1 cellular context compared by ENCODE assay signal in genomic region chr12:4383304-4383865, GRCh38.
TF ChIP-seq lines count a peak whose summit lies in the region.

No MANE protein-coding gene starts in this region.

TF ChIP-seq in K562, 482 proteins besides CTCF, POLR2A, EP300 and RAD21 (continued from another document):
- no peak for TF ChIP-seq RERE (CRISPR knock-in tag; IDR thresholded peaks at IDR 0.05; ENCODE audit: borderline replicate concordance)
- no peak for TF ChIP-seq SMAD4 (CRISPR knock-in tag; conservative IDR thresholded peaks at IDR 0.05)
- no peak for TF ChIP-seq COPS2 (conservative IDR thresholded peaks at IDR 0.05)
- TF ChIP-seq, protein P1, sequence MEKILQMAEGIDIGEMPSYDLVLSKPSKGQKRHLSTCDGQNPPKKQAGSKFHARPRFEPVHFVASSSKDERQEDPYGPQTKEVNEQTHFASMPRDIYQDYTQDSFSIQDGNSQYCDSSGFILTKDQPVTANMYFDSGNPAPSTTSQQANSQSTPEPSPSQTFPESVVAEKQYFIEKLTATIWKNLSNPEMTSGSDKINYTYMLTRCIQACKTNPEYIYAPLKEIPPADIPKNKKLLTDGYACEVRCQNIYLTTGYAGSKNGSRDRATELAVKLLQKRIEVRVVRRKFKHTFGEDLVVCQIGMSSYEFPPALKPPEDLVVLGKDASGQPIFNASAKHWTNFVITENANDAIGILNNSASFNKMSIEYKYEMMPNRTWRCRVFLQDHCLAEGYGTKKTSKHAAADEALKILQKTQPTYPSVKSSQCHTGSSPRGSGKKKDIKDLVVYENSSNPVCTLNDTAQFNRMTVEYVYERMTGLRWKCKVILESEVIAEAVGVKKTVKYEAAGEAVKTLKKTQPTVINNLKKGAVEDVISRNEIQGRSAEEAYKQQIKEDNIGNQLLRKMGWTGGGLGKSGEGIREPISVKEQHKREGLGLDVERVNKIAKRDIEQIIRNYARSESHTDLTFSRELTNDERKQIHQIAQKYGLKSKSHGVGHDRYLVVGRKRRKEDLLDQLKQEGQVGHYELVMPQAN (IDR thresholded peaks at IDR 0.05; ENCODE audit: borderline replicate concordance), result no peak
- no peak for TF ChIP-seq FOXA3 (CRISPR knock-in tag; conservative IDR thresholded peaks at IDR 0.05 in 1 of 2, IDR thresholded peaks at IDR 0.05 in 1 of 2)
- no peak for TF ChIP-seq U2AF1 (optimal IDR thresholded peaks at IDR 0.05; ENCODE audit: low read depth, low read length)
- TF ChIP-seq XRCC3 (IDR thresholded peaks at IDR 0.05), result no peak
- no peak for TF ChIP-seq RBBP5 (IDR thresholded peaks at IDR 0.05; ENCODE audit: borderline replicate concordance, insufficient read depth, low read length, poor library complexity, severe bottlenecking)
- TF ChIP-seq ZBTB1 (CRISPR knock-in tag; IDR thresholded peaks at IDR 0.05; ENCODE audit: borderline replicate concordance, low read depth), result no peak
- no peak for TF ChIP-seq ZNF507 (tag; conservative IDR thresholded peaks at IDR 0.05)
- TF ChIP-seq, protein P2, sequence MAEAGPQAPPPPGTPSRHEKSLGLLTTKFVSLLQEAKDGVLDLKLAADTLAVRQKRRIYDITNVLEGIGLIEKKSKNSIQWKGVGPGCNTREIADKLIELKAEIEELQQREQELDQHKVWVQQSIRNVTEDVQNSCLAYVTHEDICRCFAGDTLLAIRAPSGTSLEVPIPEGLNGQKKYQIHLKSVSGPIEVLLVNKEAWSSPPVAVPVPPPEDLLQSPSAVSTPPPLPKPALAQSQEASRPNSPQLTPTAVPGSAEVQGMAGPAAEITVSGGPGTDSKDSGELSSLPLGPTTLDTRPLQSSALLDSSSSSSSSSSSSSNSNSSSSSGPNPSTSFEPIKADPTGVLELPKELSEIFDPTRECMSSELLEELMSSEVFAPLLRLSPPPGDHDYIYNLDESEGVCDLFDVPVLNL (CRISPR knock-in tag; IDR thresholded peaks at IDR 0.05; ENCODE audit: low read depth), result no peak
- no peak for TF ChIP-seq FIP1L1 (IDR thresholded peaks at IDR 0.05; ENCODE audit: low read depth, low read length, poor library complexity, severe bottlenecking)
- no peak for TF ChIP-seq MCM7 (IDR thresholded peaks at IDR 0.05)
- peak; percentile 50 for TF ChIP-seq DEAF1 (CRISPR knock-in tag; IDR thresholded peaks at IDR 0.05)
- TF ChIP-seq SP2 (IDR thresholded peaks at IDR 0.05; ENCODE audit: extremely low read depth, low read depth, low read length, poor library complexity, severe bottlenecking), result no peak
- no peak for TF ChIP-seq ARHGAP35 (IDR thresholded peaks at IDR 0.05; ENCODE audit: partially characterized antibody)
- TF ChIP-seq, protein P3, sequence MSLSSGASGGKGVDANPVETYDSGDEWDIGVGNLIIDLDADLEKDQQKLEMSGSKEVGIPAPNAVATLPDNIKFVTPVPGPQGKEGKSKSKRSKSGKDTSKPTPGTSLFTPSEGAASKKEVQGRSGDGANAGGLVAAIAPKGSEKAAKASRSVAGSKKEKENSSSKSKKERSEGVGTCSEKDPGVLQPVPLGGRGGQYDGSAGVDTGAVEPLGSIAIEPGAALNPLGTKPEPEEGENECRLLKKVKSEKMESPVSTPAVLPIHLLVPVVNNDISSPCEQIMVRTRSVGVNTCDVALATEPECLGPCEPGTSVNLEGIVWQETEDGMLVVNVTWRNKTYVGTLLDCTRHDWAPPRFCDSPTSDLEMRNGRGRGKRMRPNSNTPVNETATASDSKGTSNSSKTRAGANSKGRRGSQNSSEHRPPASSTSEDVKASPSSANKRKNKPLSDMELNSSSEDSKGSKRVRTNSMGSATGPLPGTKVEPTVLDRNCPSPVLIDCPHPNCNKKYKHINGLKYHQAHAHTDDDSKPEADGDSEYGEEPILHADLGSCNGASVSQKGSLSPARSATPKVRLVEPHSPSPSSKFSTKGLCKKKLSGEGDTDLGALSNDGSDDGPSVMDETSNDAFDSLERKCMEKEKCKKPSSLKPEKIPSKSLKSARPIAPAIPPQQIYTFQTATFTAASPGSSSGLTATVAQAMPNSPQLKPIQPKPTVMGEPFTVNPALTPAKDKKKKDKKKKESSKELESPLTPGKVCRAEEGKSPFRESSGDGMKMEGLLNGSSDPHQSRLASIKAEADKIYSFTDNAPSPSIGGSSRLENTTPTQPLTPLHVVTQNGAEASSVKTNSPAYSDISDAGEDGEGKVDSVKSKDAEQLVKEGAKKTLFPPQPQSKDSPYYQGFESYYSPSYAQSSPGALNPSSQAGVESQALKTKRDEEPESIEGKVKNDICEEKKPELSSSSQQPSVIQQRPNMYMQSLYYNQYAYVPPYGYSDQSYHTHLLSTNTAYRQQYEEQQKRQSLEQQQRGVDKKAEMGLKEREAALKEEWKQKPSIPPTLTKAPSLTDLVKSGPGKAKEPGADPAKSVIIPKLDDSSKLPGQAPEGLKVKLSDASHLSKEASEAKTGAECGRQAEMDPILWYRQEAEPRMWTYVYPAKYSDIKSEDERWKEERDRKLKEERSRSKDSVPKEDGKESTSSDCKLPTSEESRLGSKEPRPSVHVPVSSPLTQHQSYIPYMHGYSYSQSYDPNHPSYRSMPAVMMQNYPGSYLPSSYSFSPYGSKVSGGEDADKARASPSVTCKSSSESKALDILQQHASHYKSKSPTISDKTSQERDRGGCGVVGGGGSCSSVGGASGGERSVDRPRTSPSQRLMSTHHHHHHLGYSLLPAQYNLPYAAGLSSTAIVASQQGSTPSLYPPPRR (CRISPR knock-in tag; IDR thresholded peaks at IDR 0.05; ENCODE audit: borderline replicate concordance), result no peak
- no peak for TF ChIP-seq ZNF282 (CRISPR knock-in tag; IDR thresholded peaks at IDR 0.05)
- no peak for TF ChIP-seq SIN3B (IDR thresholded peaks at IDR 0.05; ENCODE audit: low read depth)
- TF ChIP-seq, protein P4, sequence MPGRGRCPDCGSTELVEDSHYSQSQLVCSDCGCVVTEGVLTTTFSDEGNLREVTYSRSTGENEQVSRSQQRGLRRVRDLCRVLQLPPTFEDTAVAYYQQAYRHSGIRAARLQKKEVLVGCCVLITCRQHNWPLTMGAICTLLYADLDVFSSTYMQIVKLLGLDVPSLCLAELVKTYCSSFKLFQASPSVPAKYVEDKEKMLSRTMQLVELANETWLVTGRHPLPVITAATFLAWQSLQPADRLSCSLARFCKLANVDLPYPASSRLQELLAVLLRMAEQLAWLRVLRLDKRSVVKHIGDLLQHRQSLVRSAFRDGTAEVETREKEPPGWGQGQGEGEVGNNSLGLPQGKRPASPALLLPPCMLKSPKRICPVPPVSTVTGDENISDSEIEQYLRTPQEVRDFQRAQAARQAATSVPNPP (IDR thresholded peaks at IDR 0.05; ENCODE audit: borderline replicate concordance, insufficient read depth, insufficient read length), result no peak
- TF ChIP-seq NCOA2 (IDR thresholded peaks at IDR 0.05; ENCODE audit: partially characterized antibody in 2 of 2), result no peak
